ENCODE assay signal across 20 cellular contexts in genomic region chr1:15945011-15945831, GRCh38. TPM values are rescaled to one million over a fixed set of nuclear protein-coding genes. Genes with fewer than 3 reads are reported as not detected.
DNase-seq lines count a peak whose midpoint lies in the region; ATAC-seq, FAIRE-seq and TF ChIP-seq lines count a peak whose summit lies in the region.
"Had no signal": no experiment of that assay in that cellular context is flagged by ENCODE, and none has a peak within 500 bp of the region (broad histone marks: within the 10 kb centered on the region; RNA-seq: fewer than 3 reads in every experiment).

No MANE protein-coding gene starts in this region.

- FAIRE-seq in kidney (lab: Jason Lieb, UNC) = no peak
- FAIRE-seq: A204.1, HTR-8/SVneo had no signal

- peak overlapping the region; percentile 62 for H2AK9ac ChIP-seq in IMR-90 (replicated peaks; ENCODE audit: low read depth, low read length, poor library complexity)

- H3K27me3 ChIP-seq in IMR-90 (ENCODE audit: control insufficient read depth, insufficient read depth, low read length) = no peaks in the 10 kb centered on the region
- H3K27me3 ChIP-seq in gastrocnemius medialis = no peaks in the 10 kb centered on the region
- H3K27me3 ChIP-seq: BLaER1 treated with 17β-estradiol and CSF1 and Interleukin-3, amounts not matched to agents 10 nM and 100 nM had no signal

- H3K79me1 ChIP-seq in IMR-90 (ENCODE audit: low read depth in 1 of 2, low read length in 2 of 2) = peaks cover 26 to 71% of the 10 kb centered on the region in 2 experiments; a peak in 3 of 4 replicates

- TF ChIP-seq POLR2A in IMR-90 (IDR thresholded peaks at IDR 0.05; ENCODE audit: low read depth, low read length) = no peak
- TF ChIP-seq POLR2A in gastrocnemius medialis (IDR thresholded peaks at IDR 0.05) = no peak

- H3K4me1 Mint-ChIP-seq in activated T-cell treated with anti-CD3 and anti-CD28 coated beads, Interleukin-2, amount 50 U/mL, for 4 hours (ENCODE audit: low read depth) = peaks cover 32% of the 10 kb centered on the region
- peaks cover 42% of the 10 kb centered on the region for H3K4me1 Mint-ChIP-seq in stimulated activated effector memory CD8-positive, alpha-beta T cell treated with anti-CD3 and anti-CD28 coated beads, Interleukin-12 subunit alpha, Interleukin-12 subunit beta, amount 100 ng/mL, for 72 hours
- peaks cover 22% of the 10 kb centered on the region for H3K4me1 Mint-ChIP-seq in WTC11

- in situ Hi-C loops in IMR-90 (cut with MboI; ENCODE audit: low sequenced_read_pairs) = no loop called here
- in situ Hi-C loops in gastrocnemius medialis (cut with MboI; ENCODE audit: low sequenced_read_pairs in 4 of 4) = no loop called here

- peak; percentile 16 for DNase-seq in activated T-cell treated with anti-CD3 and anti-CD28 coated beads, Interleukin-2, amount 50 U/mL, for 48 hours
- DNase-seq in activated T-cell treated with anti-CD3 and anti-CD28 coated beads, Interleukin-2, amount 50 U/mL, for 4 hours = no peak
- DNase-seq in IMR-90 = no peak
- DNase-seq in kidney = peak; percentile 79
- DNase-seq in stimulated activated effector memory CD8-positive, alpha-beta T cell treated with anti-CD3 and anti-CD28 coated beads, Interleukin-12 subunit alpha, Interleukin-12 subunit beta, amount 100 ng/mL, for 72 hours (ENCODE audit: low spot score in 2 of 2) = no peak
- no peak for DNase-seq in WTC11 (ENCODE audit: low spot score)
- DNase-seq in stimulated activated CD4-positive, alpha-beta T cell treated with anti-CD3 and anti-CD28 coated beads, Interleukin-2, amount 100 ng/mL, for 24 hours = no peak
- DNase-seq in gastrocnemius medialis = no peak
- DNase-seq: GF-D8, NCI-H1417, NCI-H187 treated with DMSO at 0.1 percent for 48 hours, NCI-H446, NCI-H69, SHP77 treated with DMSO at 0.1 percent for 48 hours had no signal

- H2AFZ ChIP-seq in IMR-90 (replicated peaks; ENCODE audit: low read length, poor library complexity) = no peak overlapping the region

- H3K36me3 Mint-ChIP-seq in activated T-cell treated with anti-CD3 and anti-CD28 coated beads, Interleukin-2, amount 50 U/mL, for 4 hours (ENCODE audit: insufficient read depth) = peaks cover 21% of the 10 kb centered on the region
- H3K36me3 Mint-ChIP-seq in stimulated activated effector memory CD8-positive, alpha-beta T cell treated with anti-CD3 and anti-CD28 coated beads, Interleukin-12 subunit alpha, Interleukin-12 subunit beta, amount 100 ng/mL, for 72 hours = peaks cover 99% of the 10 kb centered on the region
- peaks cover 10% of the 10 kb centered on the region for H3K36me3 Mint-ChIP-seq in WTC11

- ATAC-seq in activated T-cell treated with anti-CD3 and anti-CD28 coated beads, Interleukin-2, amount 50 U/mL, for 4 hours = no peak
- ATAC-seq in IMR-90 (ENCODE audit: low read depth) (no peak), WTC11 (no peak), gastrocnemius medialis (no peak)
- ATAC-seq in stimulated activated effector memory CD8-positive, alpha-beta T cell treated with anti-CD3 and anti-CD28 coated beads, Interleukin-12 subunit alpha, Interleukin-12 subunit beta, amount 100 ng/mL, for 72 hours = no peak

- TF ChIP-seq CTCF in IMR-90 (conservative IDR thresholded peaks at IDR 0.05; ENCODE audit: low read depth, low read length) (no peak), kidney (IDR thresholded peaks at IDR 0.05; ENCODE audit: borderline replicate concordance, extremely low read depth, insufficient read depth) (no peak), WTC11 (IDR thresholded peaks at IDR 0.05) (no peak), gastrocnemius medialis (IDR thresholded peaks at IDR 0.05 in 4 of 5, conservative IDR thresholded peaks at IDR 0.05 in 1 of 5) (no peak)

- peaks cover 70% of the 10 kb centered on the region for H3K36me3 ChIP-seq in IMR-90 (ENCODE audit: control insufficient read depth, insufficient read depth, low read length)
- H3K36me3 ChIP-seq in kidney (ENCODE audit: control insufficient read depth in 1 of 2, insufficient read depth in 2 of 2, low read length in 2 of 2) = peaks cover 25 to 56% of the 10 kb centered on the region in 2 donors
- H3K36me3 ChIP-seq in gastrocnemius medialis = peaks cover 0 to 64% of the 10 kb centered on the region in 2 donors

- H3K4ac ChIP-seq in IMR-90 (ENCODE audit: low read depth, low read length) = no peak overlapping the region

- H2BK120ac ChIP-seq in IMR-90 (ENCODE audit: low read depth, low read length) = no peak overlapping the region

- H3K4me1 ChIP-seq in IMR-90 (ENCODE audit: control insufficient read depth, insufficient read depth, low read length) (peaks cover 19% of the 10 kb centered on the region), kidney (ENCODE audit: control insufficient read depth in 1 of 2, insufficient read depth in 1 of 2, low read depth in 1 of 2, low read length in 2 of 2) (peaks cover 11 to 24% of the 10 kb centered on the region in 2 donors), gastrocnemius medialis (peaks cover 26 to 30% of the 10 kb centered on the region in 2 donors)

- intact Hi-C loops in IMR-90 (cut with micrococcal nuclease) (no loop called here), kidney (cut with DNase I) (no loop called here), gastrocnemius medialis (cut with DNase I; ENCODE audit: low total_unique reads) (no loop called here)

- peak overlapping the region; percentile 26 for H3K27ac Mint-ChIP-seq in stimulated activated effector memory CD8-positive, alpha-beta T cell treated with anti-CD3 and anti-CD28 coated beads, Interleukin-12 subunit alpha, Interleukin-12 subunit beta, amount 100 ng/mL, for 72 hours
- no peak overlapping the region for H3K27ac Mint-ChIP-seq in WTC11

- H3K14ac ChIP-seq in IMR-90 (replicated peaks; ENCODE audit: low read depth, low read length) = no peak overlapping the region

- no peak overlapping the region for H4K91ac ChIP-seq in IMR-90 (ENCODE audit: insufficient read depth, low read depth, low read length)

- no peak overlapping the region for H3K56ac ChIP-seq in IMR-90 (ENCODE audit: extremely low read depth, insufficient read depth, low read length)

- TF ChIP-seq RAD21 in IMR-90 (IDR thresholded peaks at IDR 0.05; ENCODE audit: low read length) = no peak

- H3K9me1 ChIP-seq in IMR-90 (ENCODE audit: insufficient read depth, low read length) = peaks cover 26% of the 10 kb centered on the region

- no TSS peak for BruUV-seq in IMR-90 (replicated peaks; lab: Mats Ljungman, UMichigan)

- H3K9me3 ChIP-seq in IMR-90 (ENCODE audit: control insufficient read depth, insufficient read depth, low read length) (no peaks in the 10 kb centered on the region), kidney (ENCODE audit: control insufficient read depth in 1 of 2, low read length in 2 of 2) (no peaks in the 10 kb centered on the region), gastrocnemius medialis (no peaks in the 10 kb centered on the region)
- H3K9me3 ChIP-seq: BLaER1 treated with 17β-estradiol and CSF1 and Interleukin-3, amounts not matched to agents 10 nM and 100 nM had no signal

- H3K23ac ChIP-seq in IMR-90 (ENCODE audit: low read depth, low read length) = no peak overlapping the region

- WGBS in IMR-90 (ENCODE audit: extremely low coverage in 2 of 2, insufficient read length in 1 of 2), 2 experiments = 93% methylated on average over 31 of the region's 39 CpGs; no CpG with 5 or more reads in 1 of the 2 experiments

- no peak overlapping the region for H3K4me2 ChIP-seq in IMR-90 (ENCODE audit: low read depth, low read length)

- H2BK15ac ChIP-seq in IMR-90 (ENCODE audit: low read depth, low read length) = no peak overlapping the region

- no peak overlapping the region for H2BK5ac ChIP-seq in IMR-90 (ENCODE audit: low read depth, low read length, poor library complexity, severe bottlenecking)

- no peak overlapping the region for H4K5ac ChIP-seq in IMR-90 (ENCODE audit: low read depth, low read length)

- H3K27ac ChIP-seq in IMR-90 (ENCODE audit: insufficient read depth, low read length) (no peak overlapping the region), kidney (ENCODE audit: low read depth in 2 of 2, low read length in 2 of 2) (no peak overlapping the region), gastrocnemius medialis (no peak overlapping the region)
- H3K27ac ChIP-seq: HL-60 had no signal

- dilution Hi-C loops in IMR-90 (cut with HindIII; ENCODE audit: low sequenced_read_pairs, unreplicated experiment) = no loop called here

- H2AK5ac ChIP-seq in IMR-90 (ENCODE audit: low read depth, low read length) = no peak overlapping the region

- CTCF ChIA-PET in IMR-90 (lab: Yijun Ruan, JAX) = no interaction called here
- CTCF ChIA-PET in WTC11 (lab: Charles Lee) = interaction anchor here (0.6 to 1.8 kb wide), 5 partner anchors 129 to 204 kb away, joined by 3 to 6 read pairs (median 3); no protein-coding TSS in a partner anchor

- H4K8ac ChIP-seq in IMR-90 (ENCODE audit: low read depth in 2 of 2, low read length in 2 of 2) = no peak overlapping the region

- peaks cover 6% of the 10 kb centered on the region; the same call in 1 of the 2 replicates for H4K20me1 ChIP-seq in IMR-90 (ENCODE audit: insufficient read depth, low read length)

- no peaks in the 10 kb centered on the region for H3K27me3 Mint-ChIP-seq in activated T-cell treated with anti-CD3 and anti-CD28 coated beads, Interleukin-2, amount 50 U/mL, for 4 hours (ENCODE audit: low read depth)
- no peaks in the 10 kb centered on the region for H3K27me3 Mint-ChIP-seq in WTC11 (ENCODE audit: low read depth)

- no peak overlapping the region for H3K4me3 Mint-ChIP-seq in activated T-cell treated with anti-CD3 and anti-CD28 coated beads, Interleukin-2, amount 50 U/mL, for 4 hours
- H3K4me3 Mint-ChIP-seq in stimulated activated effector memory CD8-positive, alpha-beta T cell treated with anti-CD3 and anti-CD28 coated beads, Interleukin-12 subunit alpha, Interleukin-12 subunit beta, amount 100 ng/mL, for 72 hours = no peak overlapping the region
- no peak overlapping the region for H3K4me3 Mint-ChIP-seq in WTC11

- POLR2A ChIA-PET in IMR-90 (lab: Charles Lee; ENCODE audit: unreplicated experiment) = no interaction called here
- POLR2A ChIA-PET in WTC11 (lab: Charles Lee) = no interaction called here

- H3K9ac ChIP-seq in IMR-90 (ENCODE audit: low read depth, low read length) (no peak overlapping the region), kidney (ENCODE audit: low read length in 2 of 2) (no peak overlapping the region)

- no peak overlapping the region for H2BK20ac ChIP-seq in IMR-90 (ENCODE audit: low read depth, low read length)

- no peaks in the 10 kb centered on the region for H3K9me3 Mint-ChIP-seq in activated T-cell treated with anti-CD3 and anti-CD28 coated beads, Interleukin-2, amount 50 U/mL, for 4 hours
- H3K9me3 Mint-ChIP-seq in stimulated activated effector memory CD8-positive, alpha-beta T cell treated with anti-CD3 and anti-CD28 coated beads, Interleukin-12 subunit alpha, Interleukin-12 subunit beta, amount 100 ng/mL, for 72 hours = no peaks in the 10 kb centered on the region
- H3K9me3 Mint-ChIP-seq in WTC11 = no peaks in the 10 kb centered on the region

- H3K4me3 ChIP-seq in IMR-90 (ENCODE audit: insufficient read depth, low read depth, low read length) (no peak overlapping the region), kidney (ENCODE audit: low read length in 2 of 2) (no peak overlapping the region), gastrocnemius medialis (no peak overlapping the region)
- H3K4me3 ChIP-seq: BLaER1 treated with 17β-estradiol and CSF1 and Interleukin-3, amounts not matched to agents 10 nM and 100 nM had no signal

- no peak overlapping the region for H3K18ac ChIP-seq in IMR-90 (ENCODE audit: low read depth, low read length)

RNA-seq across cellular contexts. Expression of gene ZBTB17, which starts 30.7 kb away (rescaled TPM):
- total RNA-seq in activated T-cell treated with anti-CD3 and anti-CD28 coated beads, Interleukin-2, amount 50 U/mL, for 4 hours = 10 to 100 TPM; 74.2 to 86.9 (median 81.1) TPM
- total RNA-seq in IMR-90 (2012; rRNA removed) (26.3 and 29.7 TPM in 2 replicates), kidney (41.5 TPM), WTC11 (2021) (27.6 to 32.0 TPM (median 27.9 TPM) in 3 replicates), gastrocnemius medialis (10 to 100 TPM; 25.9 to 44.1 (median 31.5) TPM)
- polyA plus RNA-seq in IMR-90 (2012; rRNA removed) (58.2 and 65.5 TPM in 2 replicates), kidney (ENCODE audit: insufficient read depth, low read depth, low replicate concordance) (33.1 TPM)
- polyA plus RNA-seq in IMR-90 (2012; cell fraction: cytosol; rRNA removed) = 27.1 and 37.4 TPM in 2 replicates
- polyA plus RNA-seq in IMR-90 (2012; cell fraction: nucleus; rRNA removed; ENCODE audit: low replicate concordance) = 190 and 417 TPM in 2 replicates

RNA-seq across cellular contexts. Expression of gene SRARP, which starts 58.8 kb away (rescaled TPM):
- not detected for total RNA-seq in activated T-cell treated with anti-CD3 and anti-CD28 coated beads, Interleukin-2, amount 50 U/mL, for 4 hours
- not detected in 2 replicates for total RNA-seq in IMR-90 (2012; rRNA removed)
- not detected in 2 replicates for polyA plus RNA-seq in IMR-90 (2012; rRNA removed)
- not detected in 2 replicates for polyA plus RNA-seq in IMR-90 (2012; cell fraction: cytosol; rRNA removed)
- not detected in 2 replicates for polyA plus RNA-seq in IMR-90 (2012; cell fraction: nucleus; rRNA removed; ENCODE audit: low replicate concordance)
- 0.22 TPM for total RNA-seq in kidney
- 4.0 TPM for polyA plus RNA-seq in kidney (ENCODE audit: insufficient read depth, low read depth, low replicate concordance)
- total RNA-seq in WTC11 (2021) = 0.11 TPM in 1 of 3 replicates, not detected in the others
- under 1 TPM in 2 of 4 donors, not detected in 2; 0.10 to 0.19 TPM for total RNA-seq in gastrocnemius medialis
- total RNA-seq: Daoy, H4 had no signal

Comparison
In these comparisons a context has a peak if more than half of its experiments do, and no peak if none do; other contexts are left out.
1. DNase-seq: peak in activated T-cell treated with anti-CD3 and anti-CD28 coated beads, Interleukin-2, amount 50 U/mL, for 48 hours (2 of 2) and kidney (single experiment); none in activated T-cell treated with anti-CD3 and anti-CD28 coated beads, Interleukin-2, amount 50 U/mL, for 4 hours (single experiment), IMR-90 (single experiment), stimulated activated effector memory CD8-positive, alpha-beta T cell treated with anti-CD3 and anti-CD28 coated beads, Interleukin-12 subunit alpha, Interleukin-12 subunit beta, amount 100 ng/mL, for 72 hours (0 of 2), WTC11 (single experiment), stimulated activated CD4-positive, alpha-beta T cell treated with anti-CD3 and anti-CD28 coated beads, Interleukin-2, amount 100 ng/mL, for 24 hours (0 of 2) and gastrocnemius medialis (0 of 2).